1 cellular context compared by ENCODE assay signal in the genomic region with DNA sequence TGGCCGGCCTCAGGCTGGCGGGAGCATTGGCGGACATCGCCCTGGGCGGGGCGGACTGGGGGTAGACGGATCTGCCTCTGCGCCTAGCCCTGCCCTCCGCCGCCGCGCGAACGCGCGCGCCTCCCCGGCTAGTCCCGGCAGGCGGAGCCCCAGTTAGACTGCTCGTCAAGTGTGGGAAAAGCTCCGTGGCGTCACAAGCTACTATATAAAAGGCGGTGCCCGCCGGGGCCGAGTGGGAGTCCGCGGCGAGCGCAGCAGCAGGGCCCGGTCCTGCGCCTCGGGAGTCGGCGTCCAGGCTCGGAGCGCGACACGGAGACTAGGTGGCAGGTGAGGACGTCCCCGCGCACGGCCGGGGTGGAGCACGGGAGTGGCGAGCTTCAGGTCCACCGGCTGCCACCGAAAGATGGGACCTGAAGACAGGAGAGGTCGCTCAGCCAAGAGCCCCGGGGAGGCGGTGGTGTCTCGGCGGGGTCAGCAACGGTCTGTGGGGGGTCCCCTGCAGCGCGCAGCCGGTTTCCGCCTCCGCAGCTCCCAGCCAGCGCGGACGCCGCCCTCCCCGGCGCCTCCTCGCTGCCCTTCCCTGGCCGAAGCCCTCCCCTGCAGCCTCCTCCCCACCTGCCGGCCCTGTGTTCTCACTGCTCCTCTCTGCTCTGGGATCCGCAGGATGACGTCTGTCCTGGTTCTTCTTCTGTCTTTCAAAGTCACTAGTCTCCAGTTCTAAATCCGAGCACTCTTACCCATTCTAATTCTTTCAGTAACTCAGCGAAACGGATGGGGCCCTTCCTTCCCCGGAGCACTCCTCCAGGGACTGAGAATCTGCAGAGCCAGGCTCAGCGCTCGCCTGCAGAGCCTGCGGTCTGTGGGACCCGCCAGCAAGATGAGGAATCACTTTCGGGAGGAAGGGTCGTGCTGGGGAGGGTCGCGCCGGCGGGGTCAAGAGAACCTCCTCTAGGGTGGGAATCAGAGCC.
TF ChIP-seq lines count a peak whose summit lies in the region.

No MANE protein-coding gene starts in this region.

TF ChIP-seq in HepG2, 621 proteins besides CTCF, POLR2A, EP300 and RAD21 (continued from another document and continues in another):
- no peak for TF ChIP-seq AFF4 (CRISPR knock-in tag; IDR thresholded peaks at IDR 0.05)
- TF ChIP-seq, protein P1, sequence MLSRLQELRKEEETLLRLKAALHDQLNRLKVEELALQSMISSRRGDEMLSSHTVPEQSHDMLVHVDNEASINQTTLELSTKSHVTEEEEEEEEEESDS (CRISPR knock-in tag; IDR thresholded peaks at IDR 0.05; ENCODE audit: borderline replicate concordance), result no peak
- peak; percentile 47; the same call in 1 of the 2 replicates for TF ChIP-seq ZNF232 (CRISPR knock-in tag; IDR thresholded peaks at IDR 0.05; ENCODE audit: borderline replicate concordance)
- TF ChIP-seq NR3C1 (CRISPR knock-in tag; IDR thresholded peaks at IDR 0.05), result no peak
- no peak; the same call in 1 of the 2 replicates for TF ChIP-seq ZNF567 (CRISPR knock-in tag; IDR thresholded peaks at IDR 0.05; ENCODE audit: borderline replicate concordance)
- no peak for TF ChIP-seq ZNF10 (CRISPR knock-in tag; IDR thresholded peaks at IDR 0.05; ENCODE audit: borderline replicate concordance, low read depth)
- 0 out of 2 replicates have a peak, but pooled peaks have one; percentile 58 for TF ChIP-seq BRD4 (CRISPR knock-in tag; IDR thresholded peaks at IDR 0.05)
- no peak for TF ChIP-seq MTF1 (CRISPR knock-in tag; IDR thresholded peaks at IDR 0.05)
- TF ChIP-seq ZKSCAN1 (IDR thresholded peaks at IDR 0.05; ENCODE audit: low read length), result peak; percentile 32; the same call in 1 of the 2 replicates
- TF ChIP-seq ZNF331 (CRISPR knock-in tag; IDR thresholded peaks at IDR 0.05), result peak; percentile 29; the same call in 1 of the 2 replicates
- no peak for TF ChIP-seq GABPA (IDR thresholded peaks at IDR 0.05; ENCODE audit: low read depth, low read length)
- TF ChIP-seq GABPA (CRISPR knock-in tag; IDR thresholded peaks at IDR 0.05; ENCODE audit: low read depth), result no peak
- TF ChIP-seq ZKSCAN5 (CRISPR knock-in tag; IDR thresholded peaks at IDR 0.05), result no peak
- TF ChIP-seq ZNF264 (CRISPR knock-in tag; IDR thresholded peaks at IDR 0.05), result peak; percentile 33; the same call in 1 of the 2 replicates
- TF ChIP-seq ZNF558 (CRISPR knock-in tag; IDR thresholded peaks at IDR 0.05; ENCODE audit: borderline replicate concordance), result no peak; the same call in 1 of the 2 replicates
- TF ChIP-seq ZNF251 (CRISPR knock-in tag; IDR thresholded peaks at IDR 0.05), result no peak
- no peak for TF ChIP-seq FLYWCH1 (CRISPR knock-in tag; IDR thresholded peaks at IDR 0.05)
- peak; percentile 49; the same call in 1 of the 2 replicates for TF ChIP-seq POGZ (CRISPR knock-in tag; IDR thresholded peaks at IDR 0.05)
- TF ChIP-seq, protein P2, sequence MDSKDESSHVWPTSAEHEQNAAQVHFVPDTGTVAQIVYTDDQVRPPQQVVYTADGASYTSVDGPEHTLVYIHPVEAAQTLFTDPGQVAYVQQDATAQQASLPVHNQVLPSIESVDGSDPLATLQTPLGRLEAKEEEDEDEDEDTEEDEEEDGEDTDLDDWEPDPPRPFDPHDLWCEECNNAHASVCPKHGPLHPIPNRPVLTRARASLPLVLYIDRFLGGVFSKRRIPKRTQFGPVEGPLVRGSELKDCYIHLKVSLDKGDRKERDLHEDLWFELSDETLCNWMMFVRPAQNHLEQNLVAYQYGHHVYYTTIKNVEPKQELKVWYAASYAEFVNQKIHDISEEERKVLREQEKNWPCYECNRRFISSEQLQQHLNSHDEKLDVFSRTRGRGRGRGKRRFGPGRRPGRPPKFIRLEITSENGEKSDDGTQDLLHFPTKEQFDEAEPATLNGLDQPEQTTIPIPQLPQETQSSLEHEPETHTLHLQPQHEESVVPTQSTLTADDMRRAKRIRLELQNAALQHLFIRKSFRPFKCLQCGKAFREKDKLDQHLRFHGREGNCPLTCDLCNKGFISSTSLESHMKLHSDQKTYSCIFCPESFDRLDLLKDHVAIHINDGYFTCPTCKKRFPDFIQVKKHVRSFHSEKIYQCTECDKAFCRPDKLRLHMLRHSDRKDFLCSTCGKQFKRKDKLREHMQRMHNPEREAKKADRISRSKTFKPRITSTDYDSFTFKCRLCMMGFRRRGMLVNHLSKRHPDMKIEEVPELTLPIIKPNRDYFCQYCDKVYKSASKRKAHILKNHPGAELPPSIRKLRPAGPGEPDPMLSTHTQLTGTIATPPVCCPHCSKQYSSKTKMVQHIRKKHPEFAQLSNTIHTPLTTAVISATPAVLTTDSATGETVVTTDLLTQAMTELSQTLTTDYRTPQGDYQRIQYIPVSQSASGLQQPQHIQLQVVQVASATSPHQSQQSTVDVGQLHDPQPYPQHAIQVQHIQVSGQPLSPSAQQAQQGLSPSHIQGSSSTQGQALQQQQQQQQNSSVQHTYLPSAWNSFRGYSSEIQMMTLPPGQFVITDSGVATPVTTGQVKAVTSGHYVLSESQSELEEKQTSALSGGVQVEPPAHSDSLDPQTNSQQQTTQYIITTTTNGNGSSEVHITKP (CRISPR knock-in tag; IDR thresholded peaks at IDR 0.05; ENCODE audit: low read depth), result peak; percentile 19; the same call in 1 of the 2 replicates
- TF ChIP-seq HDAC6 (IDR thresholded peaks at IDR 0.05; ENCODE audit: low read depth, low read length), result no peak
- TF ChIP-seq IRX3 (CRISPR knock-in tag; IDR thresholded peaks at IDR 0.05; ENCODE audit: borderline replicate concordance, low read depth), result peak; percentile 55; the same call in 1 of the 2 replicates
- TF ChIP-seq NFRKB (IDR thresholded peaks at IDR 0.05), result no peak
- TF ChIP-seq FOXM1 (CRISPR knock-in tag; IDR thresholded peaks at IDR 0.05), result no peak
- TF ChIP-seq MYC (CRISPR knock-in tag; IDR thresholded peaks at IDR 0.05; ENCODE audit: borderline replicate concordance), result peak; percentile 40; the same call in 1 of the 2 replicates
- TF ChIP-seq, protein P3, sequence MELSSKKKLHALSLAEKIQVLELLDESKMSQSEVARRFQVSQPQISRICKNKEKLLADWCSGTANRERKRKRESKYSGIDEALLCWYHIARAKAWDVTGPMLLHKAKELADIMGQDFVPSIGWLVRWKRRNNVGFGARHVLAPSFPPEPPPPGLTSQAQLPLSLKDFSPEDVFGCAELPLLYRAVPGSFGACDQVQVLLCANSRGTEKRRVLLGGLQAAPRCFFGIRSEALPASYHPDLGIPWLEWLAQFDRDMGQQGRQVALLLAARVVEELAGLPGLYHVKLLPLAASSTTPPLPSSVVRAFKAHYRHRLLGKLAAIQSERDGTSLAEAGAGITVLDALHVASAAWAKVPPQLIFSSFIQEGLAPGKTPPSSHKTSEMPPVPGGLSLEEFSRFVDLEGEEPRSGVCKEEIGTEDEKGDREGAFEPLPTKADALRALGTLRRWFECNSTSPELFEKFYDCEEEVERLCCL (CRISPR knock-in tag; IDR thresholded peaks at IDR 0.05; ENCODE audit: borderline replicate concordance), result peak; percentile 89; the same call in 1 of the 2 replicates
- TF ChIP-seq ZFY (CRISPR knock-in tag; IDR thresholded peaks at IDR 0.05), result peak; percentile 80
- TF ChIP-seq ELF1 (CRISPR knock-in tag; IDR thresholded peaks at IDR 0.05), result no peak; the same call in 1 of the 2 replicates
- TF ChIP-seq ZNF839 (CRISPR knock-in tag; IDR thresholded peaks at IDR 0.05; ENCODE audit: borderline replicate concordance), result no peak
- TF ChIP-seq HDAC1 (CRISPR knock-in tag; IDR thresholded peaks at IDR 0.05), result peak; percentile 90
- 0 out of 2 replicates have a peak, but pooled peaks have one; percentile 28 for TF ChIP-seq CREB3 (CRISPR knock-in tag; IDR thresholded peaks at IDR 0.05)
- TF ChIP-seq, protein P4, sequence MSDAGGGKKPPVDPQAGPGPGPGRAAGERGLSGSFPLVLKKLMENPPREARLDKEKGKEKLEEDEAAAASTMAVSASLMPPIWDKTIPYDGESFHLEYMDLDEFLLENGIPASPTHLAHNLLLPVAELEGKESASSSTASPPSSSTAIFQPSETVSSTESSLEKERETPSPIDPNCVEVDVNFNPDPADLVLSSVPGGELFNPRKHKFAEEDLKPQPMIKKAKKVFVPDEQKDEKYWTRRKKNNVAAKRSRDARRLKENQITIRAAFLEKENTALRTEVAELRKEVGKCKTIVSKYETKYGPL (CRISPR knock-in tag; IDR thresholded peaks at IDR 0.05), result no peak
- TF ChIP-seq MBNL3 (CRISPR knock-in tag; conservative IDR thresholded peaks at IDR 0.05), result 0 out of 2 replicates have a peak, but pooled peaks have one; percentile 28
- TF ChIP-seq NFIB (CRISPR knock-in tag; IDR thresholded peaks at IDR 0.05; ENCODE audit: borderline replicate concordance), result no peak
- TF ChIP-seq ZNF644 (CRISPR knock-in tag; IDR thresholded peaks at IDR 0.05; ENCODE audit: low read depth), result no peak
- TF ChIP-seq, protein P5, sequence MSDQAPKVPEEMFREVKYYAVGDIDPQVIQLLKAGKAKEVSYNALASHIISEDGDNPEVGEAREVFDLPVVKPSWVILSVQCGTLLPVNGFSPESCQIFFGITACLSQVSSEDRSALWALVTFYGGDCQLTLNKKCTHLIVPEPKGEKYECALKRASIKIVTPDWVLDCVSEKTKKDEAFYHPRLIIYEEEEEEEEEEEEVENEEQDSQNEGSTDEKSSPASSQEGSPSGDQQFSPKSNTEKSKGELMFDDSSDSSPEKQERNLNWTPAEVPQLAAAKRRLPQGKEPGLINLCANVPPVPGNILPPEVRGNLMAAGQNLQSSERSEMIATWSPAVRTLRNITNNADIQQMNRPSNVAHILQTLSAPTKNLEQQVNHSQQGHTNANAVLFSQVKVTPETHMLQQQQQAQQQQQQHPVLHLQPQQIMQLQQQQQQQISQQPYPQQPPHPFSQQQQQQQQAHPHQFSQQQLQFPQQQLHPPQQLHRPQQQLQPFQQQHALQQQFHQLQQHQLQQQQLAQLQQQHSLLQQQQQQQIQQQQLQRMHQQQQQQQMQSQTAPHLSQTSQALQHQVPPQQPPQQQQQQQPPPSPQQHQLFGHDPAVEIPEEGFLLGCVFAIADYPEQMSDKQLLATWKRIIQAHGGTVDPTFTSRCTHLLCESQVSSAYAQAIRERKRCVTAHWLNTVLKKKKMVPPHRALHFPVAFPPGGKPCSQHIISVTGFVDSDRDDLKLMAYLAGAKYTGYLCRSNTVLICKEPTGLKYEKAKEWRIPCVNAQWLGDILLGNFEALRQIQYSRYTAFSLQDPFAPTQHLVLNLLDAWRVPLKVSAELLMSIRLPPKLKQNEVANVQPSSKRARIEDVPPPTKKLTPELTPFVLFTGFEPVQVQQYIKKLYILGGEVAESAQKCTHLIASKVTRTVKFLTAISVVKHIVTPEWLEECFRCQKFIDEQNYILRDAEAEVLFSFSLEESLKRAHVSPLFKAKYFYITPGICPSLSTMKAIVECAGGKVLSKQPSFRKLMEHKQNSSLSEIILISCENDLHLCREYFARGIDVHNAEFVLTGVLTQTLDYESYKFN (CRISPR knock-in tag; conservative IDR thresholded peaks at IDR 0.05), result peak; percentile 8; the same call in 1 of the 2 replicates
- no peak for TF ChIP-seq ZNF282 (IDR thresholded peaks at IDR 0.05; ENCODE audit: partially characterized antibody)
- no peak for TF ChIP-seq SMC3 (IDR thresholded peaks at IDR 0.05; ENCODE audit: low read length)
